In genomic region chr3:43281020-43281419, GRCh38 we compare ENCODE assay signal across 39 cellular contexts.
"Had no signal": no experiment of that assay in that cellular context is flagged by ENCODE, and none has a peak within 500 bp of the region (broad histone marks: within the 10 kb centered on the region; RNA-seq: fewer than 3 reads in every experiment).

No MANE protein-coding gene starts in this region.

- FAIRE-seq: astrocyte, bronchial epithelial cell had no signal

- H3K36me3 Mint-ChIP-seq: activated naive CD4-positive, alpha-beta T cell treated with anti-CD3 and anti-CD28 coated beads, Interleukin-2, amount 50 U/mL, for 24 hours; brain had no signal

- H3K9me3 ChIP-seq: adrenal gland, ascending aorta, body of pancreas, breast epithelium had no signal

- H3K27ac ChIP-seq: adrenal gland, ascending aorta, body of pancreas, brain microvascular endothelial cell, breast epithelium, cardiac muscle cell had no signal

- H3K4me3 Mint-ChIP-seq: activated naive CD4-positive, alpha-beta T cell treated with anti-CD3 and anti-CD28 coated beads for 36 hours; activated naive CD4-positive, alpha-beta T cell treated with anti-CD3 and anti-CD28 coated beads, Interleukin-2, amount 10 ng/mL, durations not matched to agents 7 days and 5 days; activated naive CD4-positive, alpha-beta T cell treated with anti-CD3 and anti-CD28 coated beads, Interleukin-2, amount 50 U/mL, for 24 hours; activated naive CD8-positive, alpha-beta T cell; activated naive CD8-positive, alpha-beta T cell treated with anti-CD3 and anti-CD28 coated beads, Interleukin-2, amount 10 ng/mL, durations not matched to agents 7 days and 5 days; activated T-cell treated with anti-CD3 and anti-CD28 coated beads, Interleukin-2, amount 50 U/mL, for 24 hours; activated T-cell treated with anti-CD3 and anti-CD28 coated beads, Interleukin-2, amount 50 U/mL, for 4 hours; activated T-cell treated with anti-CD3 and anti-CD28 coated beads, Interleukin-2, amount 50 U/mL, for 72 hours; activated T-helper 1 cell treated with anti-CD3 and anti-CD28 coated beads, Interleukin-12 subunit alpha, Interleukin-12 subunit beta, Interleukin-2, Interleukin-4 antibody, amounts not matched to agents 30 ng/mL and 10 ng/mL and 1 ng/mL, durations not matched to agents 14 hours and 24 hours and 36 hours; activated T-helper 17 cell treated with anti-CD3 and anti-CD28 coated beads, Interleukin-2, amount 50 U/mL, for 72 hours; brain; central memory CD8-positive, alpha-beta T cell had no signal

- H3K27me3 Mint-ChIP-seq: activated naive CD4-positive, alpha-beta T cell treated with anti-CD3 and anti-CD28 coated beads, Interleukin-2, amount 50 U/mL, for 24 hours; activated naive CD8-positive, alpha-beta T cell; activated naive CD8-positive, alpha-beta T cell treated with anti-CD3 and anti-CD28 coated beads, Interleukin-2, amount 10 ng/mL, durations not matched to agents 7 days and 5 days; activated T-cell treated with anti-CD3 and anti-CD28 coated beads, Interleukin-2, amount 50 U/mL, for 24 hours; activated T-helper 17 cell treated with anti-CD3 and anti-CD28 coated beads, Interleukin-2, amount 50 U/mL, for 72 hours had no signal

- DNase-seq: activated effector memory CD4-positive, alpha-beta T cell treated with anti-CD3 and anti-CD28 coated beads, Interleukin-2, amount 50 U/mL, for 16 hours; activated effector memory CD4-positive, alpha-beta T cell treated with Interleukin-2 at 50 U/mL for 16 hours; activated gamma-delta T cell; activated gamma-delta T cell treated with Interleukin-2 at 50 U/mL for 16 hours; activated naive CD4-positive, alpha-beta T cell; activated naive CD4-positive, alpha-beta T cell treated with anti-CD3 and anti-CD28 coated beads for 36 hours; activated naive CD4-positive, alpha-beta T cell treated with anti-CD3 and anti-CD28 coated beads, Interleukin-2, amount 10 ng/mL, durations not matched to agents 7 days and 5 days; activated naive CD4-positive, alpha-beta T cell treated with anti-CD3 and anti-CD28 coated beads, Interleukin-2, amount 50 U/mL, for 16 hours; activated naive CD4-positive, alpha-beta T cell treated with Interleukin-2 at 50 U/mL for 16 hours; activated naive CD8-positive, alpha-beta T cell treated with anti-CD3 and anti-CD28 coated beads, Interleukin-2, amount 10 ng/mL, durations not matched to agents 7 days and 5 days; activated T-cell treated with anti-CD3 and anti-CD28 coated beads for 4 hours; activated T-cell treated with anti-CD3 and anti-CD28 coated beads, Interleukin-2, amount 50 U/mL, for 1 hour; activated T-cell treated with anti-CD3 and anti-CD28 coated beads, Interleukin-2, amount 50 U/mL, for 24 hours; activated T-cell treated with anti-CD3 and anti-CD28 coated beads, Interleukin-2, amount 50 U/mL, for 4 hours; activated T-cell treated with anti-CD3 and anti-CD28 coated beads, Interleukin-2, amount 50 U/mL, for 48 hours; activated T-cell treated with anti-CD3 and anti-CD28 coated beads, Interleukin-2, amount 50 U/mL, for 72 hours; adrenal gland; amniotic stem cell; amygdala; anterior cingulate cortex; aorta; body of pancreas; brain microvascular endothelial cell; caudate nucleus; central memory CD4-positive, alpha-beta T cell; cerebellar nuclear complex had no signal

- ATAC-seq: activated T-cell treated with anti-CD3 and anti-CD28 coated beads, Interleukin-2, amount 50 U/mL, for 4 hours; activated T-cell treated with anti-CD3 and anti-CD28 coated beads, Interleukin-2, amount 50 U/mL, for 72 hours; activated T-helper 17 cell treated with anti-CD3 and anti-CD28 coated beads, Interleukin-2, amount 50 U/mL, for 72 hours; body of pancreas had no signal

- H3K27me3 ChIP-seq: adrenal gland, ascending aorta, body of pancreas, brain microvascular endothelial cell, breast epithelium had no signal

- H3K27ac Mint-ChIP-seq: activated naive CD4-positive, alpha-beta T cell treated with anti-CD3 and anti-CD28 coated beads for 36 hours; activated naive CD4-positive, alpha-beta T cell treated with anti-CD3 and anti-CD28 coated beads, Interleukin-2, amount 10 ng/mL, durations not matched to agents 7 days and 5 days; activated naive CD4-positive, alpha-beta T cell treated with anti-CD3 and anti-CD28 coated beads, Interleukin-2, amount 50 U/mL, for 72 hours; activated naive CD8-positive, alpha-beta T cell; activated naive CD8-positive, alpha-beta T cell treated with anti-CD3 and anti-CD28 coated beads, Interleukin-2, amount 10 ng/mL, durations not matched to agents 7 days and 5 days; activated T-cell treated with anti-CD3 and anti-CD28 coated beads, Interleukin-2, amount 50 U/mL, for 24 hours; activated T-cell treated with anti-CD3 and anti-CD28 coated beads, Interleukin-2, amount 50 U/mL, for 72 hours; activated T-helper 1 cell treated with anti-CD3 and anti-CD28 coated beads, Interleukin-12 subunit alpha, Interleukin-12 subunit beta, Interleukin-2, Interleukin-4 antibody, amounts not matched to agents 30 ng/mL and 10 ng/mL and 1 ng/mL, durations not matched to agents 14 hours and 24 hours and 36 hours; activated T-helper 2 cell treated with anti-CD3 and anti-CD28 coated beads, Interferon-gamma antibody, Interleukin-2, Interleukin-4, amounts not matched to agents 10 μg/mL and 5 μg/mL and 100 μg/mL, durations not matched to agents 14 hours and 24 hours and 36 hours; brain had no signal

- H3K36me3 ChIP-seq: adrenal gland, ascending aorta, brain microvascular endothelial cell, breast epithelium, cardiac muscle cell had no signal

- H3K9me3 Mint-ChIP-seq: activated naive CD4-positive, alpha-beta T cell treated with anti-CD3 and anti-CD28 coated beads for 36 hours; activated naive CD4-positive, alpha-beta T cell treated with anti-CD3 and anti-CD28 coated beads, Interleukin-2, amount 10 ng/mL, durations not matched to agents 7 days and 5 days; activated naive CD4-positive, alpha-beta T cell treated with anti-CD3 and anti-CD28 coated beads, Interleukin-2, amount 50 U/mL, for 24 hours; activated T-cell treated with anti-CD3 and anti-CD28 coated beads, Interleukin-2, amount 50 U/mL, for 24 hours; activated T-cell treated with anti-CD3 and anti-CD28 coated beads, Interleukin-2, amount 50 U/mL, for 4 hours; activated T-helper 1 cell treated with anti-CD3 and anti-CD28 coated beads, Interleukin-12 subunit alpha, Interleukin-12 subunit beta, Interleukin-2, Interleukin-4 antibody, amounts not matched to agents 30 ng/mL and 10 ng/mL and 1 ng/mL, durations not matched to agents 14 hours and 24 hours and 36 hours; activated T-helper 17 cell treated with anti-CD3 and anti-CD28 coated beads, Interleukin-2, amount 50 U/mL, for 72 hours; activated T-helper 2 cell treated with anti-CD3 and anti-CD28 coated beads, Interferon-gamma antibody, Interleukin-2, Interleukin-4, amounts not matched to agents 10 μg/mL and 5 μg/mL and 100 μg/mL, durations not matched to agents 14 hours and 24 hours and 36 hours; central memory CD8-positive, alpha-beta T cell had no signal

- H3K4me1 ChIP-seq: breast epithelium had no signal

- H3K4me3 ChIP-seq: adrenal gland, ascending aorta, body of pancreas, breast epithelium, cardiac muscle cell had no signal
